In genomic region chr3:87982421-87982820, GRCh38 we compare ENCODE assay signal across 23 cellular contexts.
"Had no signal": no experiment of that assay in that cellular context is flagged by ENCODE, and none has a peak within 500 bp of the region (broad histone marks: within the 10 kb centered on the region; RNA-seq: fewer than 3 reads in every experiment).

No MANE protein-coding gene starts in this region.

- H3K36me3 ChIP-seq: left ventricle myocardium inferior, ovary, right atrium auricular region, right lobe of liver, transverse colon, upper lobe of left lung had no signal

- H3K4me1 ChIP-seq: left ventricle myocardium inferior, right atrium auricular region, right lobe of liver, transverse colon, upper lobe of left lung had no signal

- H3K4me3 ChIP-seq: left ventricle myocardium inferior, mucosa of descending colon, ovary, right atrium auricular region, right lobe of liver, smooth muscle cell, transverse colon, upper lobe of left lung had no signal

- ATAC-seq: left colon; mucosa of descending colon; naive thymus-derived CD4-positive, alpha-beta T cell; natural killer cell treated with Interleukin-12 subunit alpha and Interleukin-12 subunit beta and Interleukin-15 and Interleukin-18, amount 100 ng/mL, for 72 hours; right lobe of liver; stimulated activated memory B cell treated with anti-CD40 and anti-IgM and Interleukin-4, amounts not matched to agents 10 μg/mL and 1 μg/mL and 100 μg/mL, for 72 hours; stimulated activated naive CD8-positive, alpha-beta T cell treated with anti-CD3 and anti-CD28 coated beads, Interleukin-15, amount 100 ng/mL, for 72 hours had no signal

- H3K27me3 ChIP-seq: ovary, right atrium auricular region, right lobe of liver, transverse colon, upper lobe of left lung had no signal

- H3K9me3 ChIP-seq: right lobe of liver, transverse colon had no signal

- H3K27ac ChIP-seq: left ventricle myocardium inferior, ovary, right atrium auricular region, right lobe of liver, transverse colon, upper lobe of left lung had no signal

- DNase-seq: hypothalamus; immature natural killer cell; kidney; left colon; left ventricle myocardium inferior; midbrain; mucosa of descending colon; naive thymus-derived CD4-positive, alpha-beta T cell; ovary; right lobe of liver; stimulated activated CD4-positive, alpha-beta T cell treated with anti-CD3 and anti-CD28 coated beads, Interleukin-1b, Interleukin-23, amount 100 ng/mL, for 48 hours; stimulated activated CD4-positive, alpha-beta T cell treated with anti-CD3 and anti-CD28 coated beads, Interleukin-2, amount 100 ng/mL, for 48 hours; stimulated activated CD4-positive, alpha-beta T cell treated with anti-CD3 and anti-CD28 coated beads, Interleukin-4, amount 100 ng/mL, for 4 hours; stimulated activated CD8-positive, alpha-beta memory T cell treated with anti-CD3 and anti-CD28 coated beads, Interleukin-4, amount 100 ng/mL, for 48 hours; stimulated activated naive CD4-positive, alpha-beta T cell treated with Interleukin-2 at 50 U/mL for 16 hours; stimulated activated naive CD8-positive, alpha-beta T cell treated with anti-CD3 and anti-CD28 coated beads, Interleukin-15, amount 100 ng/mL, for 72 hours; substantia nigra; transverse colon had no signal
